ENCODE assay signal across 2 cellular contexts in genomic region chr7:132165695-132166094, GRCh38.
DNase-seq lines count a peak whose midpoint lies in the region; TF ChIP-seq lines count a peak whose summit lies in the region.
"Not testable (repeated sequence)": the region's sequence is repeated elsewhere in the genome, so short reads cannot be mapped to it uniquely, and the experiment has no call there.

No MANE protein-coding gene starts in this region.

- DNase-seq in ELF-1 (ENCODE audit: low read depth, low spot score) = peak; percentile 61

- H3K9me3 ChIP-seq in HEK293 (ENCODE audit: control insufficient read depth, insufficient read depth, low read depth, low read length) = not testable (repeated sequence)

- not testable (repeated sequence) for H3K4me3 ChIP-seq in HEK293 (ENCODE audit: low read depth, low read length)

- not testable (repeated sequence) for H3K27ac ChIP-seq in HEK293 (ENCODE audit: extremely low read depth, low read depth, low read length)

- POLR2A ChIA-PET in HEK293 (lab: Yijun Ruan, JAX) = not testable (repeated sequence)

- not testable (repeated sequence) for TF ChIP-seq CTCF in HEK293 (tag by site-specific recombination; IDR thresholded peaks at IDR 0.05)

- H3K36me3 ChIP-seq in HEK293 (ENCODE audit: control insufficient read depth in 2 of 2, insufficient read depth in 1 of 2, low read length in 2 of 2) = not testable (repeated sequence)

- not testable (repeated sequence) for H3K4me1 ChIP-seq in HEK293 (ENCODE audit: control insufficient read depth, insufficient read depth, low read length)

- CTCF ChIA-PET in HEK293 (lab: Yijun Ruan, JAX) = not testable (repeated sequence)

TF ChIP-seq in HEK293, 187 proteins besides CTCF, POLR2A, EP300 and RAD21:
- peak; percentile 96 for TF ChIP-seq ZNF449 (tag by site-specific recombination; IDR thresholded peaks at IDR 0.05)
